8 cellular contexts compared by ENCODE assay signal in genomic region chr12:108731105-108731865, GRCh38. TPM values are rescaled to one million over a fixed set of nuclear protein-coding genes. Genes with fewer than 3 reads are reported as not detected.
DNase-seq lines count a peak whose midpoint lies in the region; ATAC-seq and TF ChIP-seq lines count a peak whose summit lies in the region.

Gene CORO1C (minus strand): TSS chr12:108731518. CDS start chr12:108701318, 30,200 bp downstream.

- peak within 1 kb of the TSS; percentile 97 for H3K27ac ChIP-seq in endodermal cell (ENCODE audit: low read depth, low read length)
- H3K27ac ChIP-seq in mesodermal cell (ENCODE audit: low read depth, low read length, severe bottlenecking) = peak within 1 kb of the TSS; percentile 95

- DNase-seq in Caco-2 (peak; percentile 95 to 98), HT1080 (ENCODE audit: low read depth) (peak; percentile 96), NOMO-1 treated with dmso at 0.1 percent for 144 hours (lab: John Stamatoyannopoulos, UW; ENCODE audit: unreplicated experiment) (peak; percentile 96), endodermal cell (peak; percentile 100)
- peak; percentile 71 for DNase-seq in activated CD8-positive, alpha-beta memory T cell treated with anti-CD3 and anti-CD28 coated beads, Interleukin-2, amount 50 U/mL, for 1 hour (ENCODE audit: extremely low read depth)
- peak; percentile 82 to 91 for DNase-seq in stimulated activated CD8-positive, alpha-beta memory T cell treated with anti-CD3 and anti-CD28 coated beads, Interleukin-15, amount 100 ng/mL, for 4 hours (ENCODE audit: low read depth in 2 of 2)

- H3K27me3 ChIP-seq in Caco-2 (replicated peaks; ENCODE audit: control insufficient read depth, insufficient read depth, low read length) (no peaks in the 10 kb centered on the region), endodermal cell (ENCODE audit: control insufficient read depth, insufficient read depth, low read length, poor library complexity, severe bottlenecking) (no peaks in the 10 kb centered on the region)

- POLR2A ChIA-PET in Caco-2 (lab: Charles Lee) = interaction anchor here (0.6 to 1.1 kb wide), 4 partner anchors 25 to 119 kb away, joined by 4 to 11 read pairs (median 7); no protein-coding TSS in a partner anchor

- H3K9me3 ChIP-seq in Caco-2 = no peaks in the 10 kb centered on the region
- no peaks in the 10 kb centered on the region for H3K9me3 ChIP-seq in endodermal cell (ENCODE audit: control insufficient read depth, low read length)
- no peaks in the 10 kb centered on the region for H3K9me3 ChIP-seq in mesodermal cell (ENCODE audit: control insufficient read depth, low read length)

- no TSS peak for BruUV-seq in Caco-2 (replicated peaks; lab: Mats Ljungman, UMichigan)

- H3K4me3 Mint-ChIP-seq in Caco-2 (ENCODE audit: unreplicated experiment) = peak within 1 kb of the TSS; percentile 95
- peak within 1 kb of the TSS; percentile 95 for H3K4me3 Mint-ChIP-seq in endodermal cell

- H3K9me3 Mint-ChIP-seq in Caco-2 (ENCODE audit: unreplicated experiment) (no peaks in the 10 kb centered on the region), endodermal cell (no peaks in the 10 kb centered on the region)

- intact Hi-C loops in Caco-2 (cut with micrococcal nuclease; ENCODE audit: unreplicated experiment) = loop anchor here (2.0 to 5.0 kb wide), 3 partner anchors 36 to 168 kb away; partner anchors contain the start of gene ISCU

- peak within 1 kb of the TSS; percentile 84 for H3K9ac ChIP-seq in endodermal cell (ENCODE audit: extremely low read depth, low read length, poor library complexity, severe bottlenecking)

- H3K4me1 Mint-ChIP-seq in Caco-2 (ENCODE audit: low read depth, unreplicated experiment) (peaks cover 22% of the 10 kb centered on the region), endodermal cell (peaks cover 19% of the 10 kb centered on the region)

- peak within 1 kb of the TSS; percentile 85 for H3K4me3 ChIP-seq in Caco-2 (ENCODE audit: low read depth, low read length)
- H3K4me3 ChIP-seq in endodermal cell (ENCODE audit: low read length) = peak within 1 kb of the TSS; percentile 90
- peak within 1 kb of the TSS; percentile 99 for H3K4me3 ChIP-seq in mesodermal cell (ENCODE audit: extremely low read depth, insufficient read depth, low read length, poor library complexity, severe bottlenecking)

- H3K4me1 ChIP-seq in Caco-2 (peaks cover 45% of the 10 kb centered on the region), endodermal cell (ENCODE audit: control insufficient read depth, insufficient read depth, low read length) (no peaks in the 10 kb centered on the region), mesodermal cell (ENCODE audit: control insufficient read depth, insufficient read depth, low read length, poor library complexity, severe bottlenecking) (peaks cover 9% of the 10 kb centered on the region)

- CTCF ChIA-PET in Caco-2 (lab: Charles Lee) = interaction anchor here (0.6 to 1.3 kb wide), 2 partner anchors 26 to 67 kb away, joined by 3 to 5 read pairs; no protein-coding TSS in a partner anchor

- H3K36me3 Mint-ChIP-seq in Caco-2 (ENCODE audit: insufficient read depth, unreplicated experiment) (peaks cover 38% of the 10 kb centered on the region), endodermal cell (ENCODE audit: low read depth) (no peaks in the 10 kb centered on the region)

- peak; percentile 72 for ATAC-seq in GM21360 (IDR thresholded peaks at IDR 0.05; ENCODE audit: unreplicated experiment)

- H3K27ac Mint-ChIP-seq in Caco-2 (ENCODE audit: unreplicated experiment) (peak within 1 kb of the TSS; percentile 99), endodermal cell (peak within 1 kb of the TSS; percentile 100)

- 0 to 1% methylated on average over 27 to 85 of the region's 85 CpGs for WGBS in endodermal cell (ENCODE audit: insufficient coverage in 1 of 2, insufficient read length in 1 of 2), 2 experiments
- WGBS in mesodermal cell (ENCODE audit: insufficient coverage in 2 of 2), 2 experiments = 0% methylated on average over 34 to 64 of the region's 85 CpGs

- H3K36me3 ChIP-seq in Caco-2 (ENCODE audit: control insufficient read depth, insufficient read depth, low read length) (no peaks in the 10 kb centered on the region; the same call in 1 of the 2 replicates), endodermal cell (ENCODE audit: control insufficient read depth, insufficient read depth, low read length) (no peaks in the 10 kb centered on the region), mesodermal cell (ENCODE audit: control insufficient read depth, insufficient read depth, low read length) (peaks cover 20% of the 10 kb centered on the region)

- H3K27me3 Mint-ChIP-seq in Caco-2 (ENCODE audit: insufficient read depth, unreplicated experiment) (no peaks in the 10 kb centered on the region), endodermal cell (ENCODE audit: insufficient read depth) (no peaks in the 10 kb centered on the region)

- TF ChIP-seq CTCF in Caco-2 (IDR thresholded peaks at IDR 0.05; ENCODE audit: insufficient read depth in 1 of 2, low read depth in 1 of 2, low read length in 1 of 2, severe bottlenecking in 1 of 2, unreplicated experiment in 1 of 2) (peak; percentile 74 to 78), endodermal cell (conservative IDR thresholded peaks at IDR 0.05) (peak; percentile 89)

RNA-seq across cellular contexts. Expression of gene CORO1C, which starts in this region (rescaled TPM):
- 176 and 195 TPM in 2 replicates for total RNA-seq in Caco-2 (2022)
- total RNA-seq in HT1080 (2014; rRNA removed; shearing (Covaris generic)) = 186 and 210 TPM in 2 replicates
- polyA plus RNA-seq in HT1080 (2015; cell fraction: cytosol; rRNA removed) = 182 and 192 TPM in 2 replicates
- 216 and 226 TPM in 2 replicates for polyA plus RNA-seq in HT1080 (2015; cell fraction: nucleus; rRNA removed)
- 100 to 1,000 TPM; 122 to 125 TPM for total RNA-seq in endodermal cell
- 143 TPM for polyA plus RNA-seq in endodermal cell (2013, experiment 1 of 2)
- polyA plus RNA-seq in endodermal cell (2013, experiment 2 of 2) = 130 TPM
- polyA plus RNA-seq in mesodermal cell (2013, experiment 1 of 2) = 168 TPM
- 149 TPM for polyA plus RNA-seq in mesodermal cell (2013, experiment 2 of 2)

Comparison
In these comparisons a context has a peak if more than half of its experiments do, and no peak if none do; other contexts are left out.
1. Peak in every context shown above with its lines: DNase-seq, ATAC-seq, H3K4me3 ChIP-seq and H3K27ac ChIP-seq.